18 cellular contexts compared by ENCODE assay signal in the genomic region with DNA sequence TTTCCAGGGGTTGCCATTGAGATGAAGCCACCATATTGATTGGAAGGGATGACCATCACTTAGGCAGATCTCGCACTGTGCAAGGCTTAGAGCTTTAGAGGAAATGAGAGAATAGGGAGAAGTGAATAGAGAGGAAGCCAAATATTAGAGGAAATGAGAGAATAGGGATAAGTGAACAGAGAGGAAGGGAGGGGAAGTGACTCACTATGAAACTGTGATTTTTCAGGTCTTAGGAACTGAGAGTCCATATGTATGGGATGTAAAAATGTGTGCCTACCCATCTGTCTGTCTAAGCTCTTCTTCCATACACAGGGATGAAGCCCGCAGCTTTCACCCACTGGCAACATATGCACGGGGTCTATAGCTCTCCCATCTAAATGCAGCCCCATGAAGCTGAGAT. TPM values are rescaled to one million over a fixed set of nuclear protein-coding genes. Genes with fewer than 3 reads are reported as not detected.
A peak's percentile ranks its signal among the peaks of the same experiment; 100 is the strongest.
DNase-seq lines count a peak whose midpoint lies in the region; ATAC-seq lines count a peak whose summit lies in the region.
"Had no signal": no experiment of that assay in that cellular context is flagged by ENCODE, and none has a peak within 500 bp of the region (broad histone marks: within the 10 kb centered on the region; RNA-seq: fewer than 3 reads in every experiment).

No MANE protein-coding gene starts in this region.

- DNase-seq in Daoy (ENCODE audit: low read depth) = peak; percentile 32
- DNase-seq in HT1080 (ENCODE audit: low read depth) = peak; percentile 70
- DNase-seq in caudate nucleus (lab: John Stamatoyannopoulos, UW) = no peak
- DNase-seq in lung microvascular endothelial cell (ENCODE audit: low read depth in 2 of 2) = peak; percentile 64 to 72
- no peak for DNase-seq in NCI-H2227 treated with DMSO at 0.1 percent for 48 hours (lab: John Stamatoyannopoulos, UW)
- DNase-seq: activated CD8-positive, alpha-beta memory T cell treated with anti-CD3 and anti-CD28 coated beads, Interleukin-2, amount 10 ng/mL, durations not matched to agents 7 days and 5 days; activated naive CD4-positive, alpha-beta T cell treated with anti-CD3 and anti-CD28 coated beads for 36 hours; CD8-positive, alpha-beta T cell; GF-D8; heart right ventricle; MG63; NK-92 treated with Interleukin-12 subunit alpha and Interleukin-12 subunit beta, amount 100 ng/mL, for 24 hours; stimulated activated CD8-positive, alpha-beta memory T cell treated with anti-CD3 and anti-CD28 coated beads, Interleukin-4, amount 100 ng/mL, for 48 hours had no signal

- H3K27ac ChIP-seq in caudate nucleus (ENCODE audit: low read depth, low read length) = peak overlapping the region; percentile 11
- H3K27ac ChIP-seq: tibial nerve had no signal

- ATAC-seq in HG03521 (IDR thresholded peaks at IDR 0.05; ENCODE audit: unreplicated experiment) (no peak), HG03108 (IDR thresholded peaks at IDR 0.05; ENCODE audit: unreplicated experiment) (no peak)
- ATAC-seq: activated CD8-positive, alpha-beta memory T cell treated with anti-CD3 and anti-CD28 coated beads, Interleukin-2, amount 10 ng/mL, durations not matched to agents 7 days and 5 days; CD8-positive, alpha-beta T cell had no signal

RNA-seq across cellular contexts. Expression of a gene that starts 6.4 kb away (rescaled TPM):
- total RNA-seq in Daoy (2014; rRNA removed; shearing (Covaris generic)) = 16.0 and 17.7 TPM in 2 replicates
- 28.4 and 32.7 TPM in 2 replicates for total RNA-seq in HT1080 (2014; rRNA removed; shearing (Covaris generic))
- 43.3 and 53.8 TPM in 2 replicates for polyA plus RNA-seq in HT1080 (2015; cell fraction: cytosol; rRNA removed)
- polyA plus RNA-seq in HT1080 (2015; cell fraction: nucleus; rRNA removed) = 48.5 and 51.0 TPM in 2 replicates
- total RNA-seq in lung microvascular endothelial cell = 10.1 and 11.6 TPM in 2 replicates

RNA-seq across cellular contexts. Expression of a gene that starts 20.3 kb away (rescaled TPM):
- 0.06 TPM in 1 of 2 replicates, not detected in the other for total RNA-seq in Daoy (2014; rRNA removed; shearing (Covaris generic))
- 0.07 TPM in 1 of 2 replicates, not detected in the other for total RNA-seq in HT1080 (2014; rRNA removed; shearing (Covaris generic))
- 0.03 and 0.10 TPM in 2 replicates for polyA plus RNA-seq in HT1080 (2015; cell fraction: cytosol; rRNA removed)
- 0.17 and 0.49 TPM in 2 replicates for polyA plus RNA-seq in HT1080 (2015; cell fraction: nucleus; rRNA removed)
- total RNA-seq in lung microvascular endothelial cell = under 0.01 TPM in 1 of 2 replicates, not detected in the other
- total RNA-seq: kidney epithelial cell, myocyte had no signal

RNA-seq across cellular contexts. Expression of a gene that starts 31.9 kb away (rescaled TPM):
- total RNA-seq in Daoy (2014; rRNA removed; shearing (Covaris generic)) = not detected in 2 replicates
- total RNA-seq in HT1080 (2014; rRNA removed; shearing (Covaris generic)) = 1.7 and 1.9 TPM in 2 replicates
- polyA plus RNA-seq in HT1080 (2015; cell fraction: cytosol; rRNA removed) = 4.4 and 7.4 TPM in 2 replicates
- polyA plus RNA-seq in HT1080 (2015; cell fraction: nucleus; rRNA removed) = 8.1 and 13.8 TPM in 2 replicates
- not detected in 2 replicates for total RNA-seq in lung microvascular endothelial cell
- total RNA-seq: activated CD8-positive, alpha-beta memory T cell treated with anti-CD3 and anti-CD28 coated beads, Interleukin-2, amount 10 ng/mL, durations not matched to agents 7 days and 5 days; activated naive CD4-positive, alpha-beta T cell treated with anti-CD3 and anti-CD28 coated beads for 36 hours; CD8-positive, alpha-beta T cell; kidney epithelial cell; myocyte; tibial nerve had no signal

RNA-seq across cellular contexts. Expression of a gene that starts 50.3 kb away (rescaled TPM):
- not detected in 2 replicates for total RNA-seq in Daoy (2014; rRNA removed; shearing (Covaris generic))
- not detected in 2 replicates for total RNA-seq in HT1080 (2014; rRNA removed; shearing (Covaris generic))
- polyA plus RNA-seq in HT1080 (2015; cell fraction: cytosol; rRNA removed) = not detected in 2 replicates
- not detected in 2 replicates for polyA plus RNA-seq in HT1080 (2015; cell fraction: nucleus; rRNA removed)
- total RNA-seq in lung microvascular endothelial cell = not detected in 2 replicates
- total RNA-seq: activated CD8-positive, alpha-beta memory T cell treated with anti-CD3 and anti-CD28 coated beads, Interleukin-2, amount 10 ng/mL, durations not matched to agents 7 days and 5 days; activated naive CD4-positive, alpha-beta T cell treated with anti-CD3 and anti-CD28 coated beads for 36 hours; CD8-positive, alpha-beta T cell; heart right ventricle; kidney epithelial cell; myocyte; tibial nerve had no signal
- polyA plus RNA-seq: heart right ventricle had no signal

Comparison
In these comparisons a context has a peak if more than half of its experiments do, and no peak if none do; other contexts are left out.
1. DNase-seq: peak in Daoy (single experiment), HT1080 (single experiment) and lung microvascular endothelial cell (2 of 2); none in caudate nucleus (0 of 61) and NCI-H2227 treated with DMSO at 0.1 percent for 48 hours (single experiment).